24 cellular contexts compared by ENCODE assay signal in the genomic region with DNA sequence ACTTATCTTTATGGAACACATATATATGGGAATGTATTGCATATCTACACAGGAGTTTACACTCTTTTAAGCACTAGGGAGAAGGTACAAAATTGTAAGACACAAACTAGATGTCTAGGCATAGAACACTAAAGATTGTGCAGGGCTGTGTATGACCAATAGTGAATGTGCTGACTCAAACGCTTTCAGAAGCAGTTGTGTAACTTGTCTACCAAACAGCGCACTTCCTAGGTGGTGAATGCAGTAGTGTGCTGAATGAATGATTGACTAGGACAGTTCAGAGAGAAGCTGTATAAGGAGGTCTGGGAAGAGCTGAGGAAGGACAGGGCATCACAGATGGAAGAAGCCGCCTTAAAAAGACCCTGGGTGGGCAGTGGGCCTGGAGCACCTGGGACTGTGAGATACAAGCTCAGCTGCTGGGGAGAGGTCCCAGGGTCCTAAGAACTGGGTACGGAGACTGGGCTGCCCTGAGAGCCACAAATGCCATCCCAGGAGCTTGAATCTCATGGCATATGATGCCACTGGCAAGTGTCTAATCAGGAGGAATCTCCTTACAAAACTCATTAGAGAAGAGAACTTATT. TPM values are rescaled to one million over a fixed set of nuclear protein-coding genes. Genes with fewer than 3 reads are reported as not detected.
A peak's percentile ranks its signal among the peaks of the same experiment; 100 is the strongest.
DNase-seq lines count a peak whose midpoint lies in the region; ATAC-seq and TF ChIP-seq lines count a peak whose summit lies in the region.
"Had no signal": no experiment of that assay in that cellular context is flagged by ENCODE, and none has a peak within 500 bp of the region (broad histone marks: within the 10 kb centered on the region; RNA-seq: fewer than 3 reads in every experiment).

No MANE protein-coding gene starts in this region.

- in situ Hi-C loops in HAP-1 (cut with MboI; ENCODE audit: low sequenced_read_pairs), result no loop called here

- H3K23ac ChIP-seq in neuronal stem cell (ENCODE audit: low read depth, low read length, poor library complexity), result no peak overlapping the region

- H3K27me3 Mint-ChIP-seq in memory B cell, result no peaks in the 10 kb centered on the region
- H3K27me3 Mint-ChIP-seq: activated B cell treated with CpG ODN at 0.5 μM for 24 hours had no signal

- no peak for DNase-seq in left ventricle myocardium superior
- no peak for DNase-seq in Right ventricle myocardium inferior (ENCODE audit: missing footprints)
- peak; percentile 42 for DNase-seq in esophagus muscularis mucosa (ENCODE audit: extremely low spot score)
- DNase-seq in memory B cell (ENCODE audit: low spot score in 2 of 2), result no peak
- DNase-seq in upper lobe of right lung, result no peak
- no peak for DNase-seq in neuronal stem cell (ENCODE audit: low spot score)
- no peak for DNase-seq in HAP-1 (ENCODE audit: low spot score in 2 of 2)
- no peak for DNase-seq in effector memory CD4-positive, alpha-beta T cell
- DNase-seq: activated B cell treated with CpG ODN at 0.5 μM for 24 hours; activated CD4-positive, alpha-beta memory T cell treated with anti-CD3 and anti-CD28 coated beads for 36 hours; activated naive CD4-positive, alpha-beta T cell treated with Interleukin-2 at 50 U/mL for 16 hours; activated T-cell treated with anti-CD3 and anti-CD28 coated beads, Interleukin-2, amount 50 U/mL, for 1 hour; CD4-positive, CD25-positive, alpha-beta regulatory T cell; hippocampal formation; MM.1S; natural killer cell; NCI-H1694 treated with DMSO at 0.1 percent for 48 hours; posterior cingulate gyrus; stimulated activated CD4-positive, alpha-beta T cell treated with anti-CD3 and anti-CD28 coated beads, Interleukin-1b, Interleukin-23, amount 100 ng/mL, for 48 hours; T-helper 9 cell had no signal

- TF ChIP-seq POLR2A in esophagus muscularis mucosa (IDR thresholded peaks at IDR 0.05; ENCODE audit: low read depth), result no peak

- H2AK5ac ChIP-seq in neuronal stem cell (ENCODE audit: low read depth, low read length), result no peak overlapping the region

- TF ChIP-seq CTCF in esophagus muscularis mucosa (IDR thresholded peaks at IDR 0.05), result no peak
- TF ChIP-seq CTCF in upper lobe of right lung (IDR thresholded peaks at IDR 0.05), result no peak

- TF ChIP-seq EP300 in esophagus muscularis mucosa (IDR thresholded peaks at IDR 0.05), result no peak

- H2AFZ ChIP-seq in neuronal stem cell (ENCODE audit: low read length), result no peak overlapping the region

- no peak overlapping the region for H2BK120ac ChIP-seq in neuronal stem cell (ENCODE audit: low read depth, low read length)

- no peak overlapping the region for H3K4me2 ChIP-seq in neuronal stem cell (ENCODE audit: insufficient read depth, low read length, poor library complexity, severe bottlenecking)

- WGBS in esophagus muscularis mucosa, result 98% methylated on average over 3 of the region's 4 CpGs
- no CpG with 5 or more reads among the region's 4 CpGs for WGBS in neuronal stem cell (ENCODE audit: extremely low coverage in 2 of 2, insufficient read length in 2 of 2, insufficient replicate concordance in 1 of 2), 2 donors

- H3K4me1 Mint-ChIP-seq in memory B cell, result peaks cover 7% of the 10 kb centered on the region

- no peak overlapping the region for H3K4ac ChIP-seq in neuronal stem cell (ENCODE audit: low read length)

- H4K8ac ChIP-seq in neuronal stem cell (ENCODE audit: low read depth, low read length), result no peak overlapping the region

- H3K4me3 ChIP-seq in esophagus muscularis mucosa (no peak overlapping the region), upper lobe of right lung (no peak overlapping the region), neuronal stem cell (ENCODE audit: low read length in 2 of 2) (no peak overlapping the region), HAP-1 (no peak overlapping the region)
- no peak overlapping the region for H3K4me3 ChIP-seq in effector memory CD4-positive, alpha-beta T cell (ENCODE audit: insufficient read depth, low read depth, low read length, poor library complexity, severe bottlenecking)
- H3K4me3 ChIP-seq: coronary artery had no signal

- no peak overlapping the region for H3K9ac ChIP-seq in neuronal stem cell (ENCODE audit: low read depth, low read length, poor library complexity)

- H3K36me3 ChIP-seq in esophagus muscularis mucosa (no peaks in the 10 kb centered on the region), upper lobe of right lung (no peaks in the 10 kb centered on the region), neuronal stem cell (replicated peaks in 1 of 2; ENCODE audit: control insufficient read depth in 2 of 2, insufficient read depth in 2 of 2, low read length in 2 of 2) (no peaks in the 10 kb centered on the region), HAP-1 (replicated peaks) (no peaks in the 10 kb centered on the region)
- H3K36me3 ChIP-seq in effector memory CD4-positive, alpha-beta T cell (ENCODE audit: control insufficient read depth, insufficient read depth, low read length), result no peaks in the 10 kb centered on the region

- peak overlapping the region; percentile 8 for H3K27ac Mint-ChIP-seq in memory B cell
- H3K27ac Mint-ChIP-seq: activated B cell treated with CpG ODN at 0.5 μM for 24 hours; activated CD4-positive, alpha-beta memory T cell treated with anti-CD3 and anti-CD28 coated beads for 36 hours; natural killer cell had no signal

- H2BK5ac ChIP-seq in neuronal stem cell (ENCODE audit: low read length), result no peak overlapping the region

- H3K9me3 ChIP-seq in esophagus muscularis mucosa (no peaks in the 10 kb centered on the region), upper lobe of right lung (no peaks in the 10 kb centered on the region), neuronal stem cell (replicated peaks in 1 of 2; ENCODE audit: control insufficient read depth in 2 of 2, insufficient read depth in 1 of 2, low read depth in 1 of 2, low read length in 2 of 2) (no peaks in the 10 kb centered on the region), HAP-1 (no peaks in the 10 kb centered on the region)
- H3K9me3 ChIP-seq in effector memory CD4-positive, alpha-beta T cell (ENCODE audit: control insufficient read depth, low read length), result no peaks in the 10 kb centered on the region

- no peak overlapping the region for H3K14ac ChIP-seq in neuronal stem cell (ENCODE audit: low read length)

- peak; percentile 62 for ATAC-seq in left ventricle myocardium superior
- ATAC-seq in Right ventricle myocardium inferior, result no peak
- no peak for ATAC-seq in memory B cell (ENCODE audit: low read depth)
- peak; percentile 62 for ATAC-seq in upper lobe of right lung
- ATAC-seq: natural killer cell had no signal

- H3K4me1 ChIP-seq in esophagus muscularis mucosa, result peaks cover 0 to 6% (median 2%) of the 10 kb centered on the region in 4 donors
- peaks cover 9% of the 10 kb centered on the region for H3K4me1 ChIP-seq in upper lobe of right lung
- H3K4me1 ChIP-seq in neuronal stem cell (ENCODE audit: control insufficient read depth in 2 of 2, insufficient read depth in 1 of 2, low read depth in 1 of 2, low read length in 2 of 2), result peaks cover 0 to 7% of the 10 kb centered on the region in 2 donors
- no peaks in the 10 kb centered on the region for H3K4me1 ChIP-seq in HAP-1
- no peaks in the 10 kb centered on the region for H3K4me1 ChIP-seq in effector memory CD4-positive, alpha-beta T cell (ENCODE audit: control insufficient read depth, insufficient read depth, low read length, poor library complexity, severe bottlenecking)

- H3K27ac ChIP-seq in esophagus muscularis mucosa (replicated peaks in 1 of 4) (no peak overlapping the region), upper lobe of right lung (no peak overlapping the region), neuronal stem cell (replicated peaks; ENCODE audit: low read length) (no peak overlapping the region)
- no peak overlapping the region for H3K27ac ChIP-seq in effector memory CD4-positive, alpha-beta T cell (ENCODE audit: insufficient read depth, low read length, poor library complexity, severe bottlenecking)

- no peak overlapping the region for H4K91ac ChIP-seq in neuronal stem cell (ENCODE audit: low read depth, low read length, poor library complexity)

- H2BK15ac ChIP-seq in neuronal stem cell (ENCODE audit: low read length), result no peak overlapping the region

- no peak overlapping the region for H3K4me3 Mint-ChIP-seq in memory B cell
- H3K4me3 Mint-ChIP-seq: activated B cell treated with CpG ODN at 0.5 μM for 24 hours; activated CD4-positive, alpha-beta memory T cell treated with anti-CD3 and anti-CD28 coated beads for 36 hours; CD4-positive, CD25-positive, alpha-beta regulatory T cell; natural killer cell had no signal

- intact Hi-C loops in left ventricle myocardium superior (cut with micrococcal nuclease) (no loop called here), Right ventricle myocardium inferior (cut with DNase I) (no loop called here), esophagus muscularis mucosa (cut with DNase I) (no loop called here), upper lobe of right lung (cut with DNase I) (no loop called here)

- H3K9me3 Mint-ChIP-seq in memory B cell, result no peaks in the 10 kb centered on the region
- H3K9me3 Mint-ChIP-seq: activated B cell treated with CpG ODN at 0.5 μM for 24 hours; activated CD4-positive, alpha-beta memory T cell treated with anti-CD3 and anti-CD28 coated beads for 36 hours; natural killer cell had no signal

- H3K18ac ChIP-seq in neuronal stem cell (ENCODE audit: low read length), result no peak overlapping the region

- no peak overlapping the region for H2BK12ac ChIP-seq in neuronal stem cell (ENCODE audit: low read length)

- H3K27me3 ChIP-seq in esophagus muscularis mucosa (peaks cover 0 to 13% (median 0%) of the 10 kb centered on the region in 4 donors), upper lobe of right lung (no peaks in the 10 kb centered on the region), neuronal stem cell (ENCODE audit: control insufficient read depth in 3 of 3, insufficient read depth in 3 of 3, low read depth in 1 of 3, low read length in 3 of 3) (peaks cover 0 to 5% (median 0%) of the 10 kb centered on the region in 3 experiments), HAP-1 (ENCODE audit: low read depth) (no peaks in the 10 kb centered on the region)
- no peaks in the 10 kb centered on the region for H3K27me3 ChIP-seq in effector memory CD4-positive, alpha-beta T cell (replicated peaks; ENCODE audit: control insufficient read depth, insufficient read depth, low read length, poor library complexity, severe bottlenecking)

- no peaks in the 10 kb centered on the region for H3K79me1 ChIP-seq in neuronal stem cell (ENCODE audit: low read depth, low read length)

- H3K36me3 Mint-ChIP-seq in memory B cell, result no peaks in the 10 kb centered on the region
- H3K36me3 Mint-ChIP-seq: activated CD4-positive, alpha-beta memory T cell treated with anti-CD3 and anti-CD28 coated beads for 36 hours; CD4-positive, CD25-positive, alpha-beta regulatory T cell; natural killer cell had no signal

RNA-seq across cellular contexts. Expression of gene CLRN3, which starts 14.2 kb away (rescaled TPM):
- total RNA-seq in left ventricle myocardium superior (not detected), Right ventricle myocardium inferior (not detected), esophagus muscularis mucosa (not detected), upper lobe of right lung (not detected)
- not detected for polyA plus RNA-seq in neuronal stem cell (2013, experiment 1 of 2)
- not detected for polyA plus RNA-seq in neuronal stem cell (2013, experiment 2 of 2)
- total RNA-seq: activated B cell treated with CpG ODN at 0.5 μM for 24 hours; activated CD4-positive, alpha-beta memory T cell treated with anti-CD3 and anti-CD28 coated beads for 36 hours; CD4-positive, CD25-positive, alpha-beta regulatory T cell; G401; natural killer cell; temporal lobe had no signal
- polyA plus RNA-seq: AG04450; CD4-positive, CD25-positive, alpha-beta regulatory T cell had no signal

RNA-seq across cellular contexts. Expression of gene PTPRE, which starts 28.3 kb away (rescaled TPM):
- 15.1 TPM for total RNA-seq in left ventricle myocardium superior
- total RNA-seq in Right ventricle myocardium inferior, result 17.4 TPM
- total RNA-seq in esophagus muscularis mucosa, result 10 to 100 TPM in 2 of 4 donors, 1 to 10 TPM in 2; 8.7 to 22.4 (median 13.3) TPM
- total RNA-seq in upper lobe of right lung, result 70.6 TPM
- 0.52 TPM for polyA plus RNA-seq in neuronal stem cell (2013, experiment 1 of 2)
- polyA plus RNA-seq in neuronal stem cell (2013, experiment 2 of 2), result 1.0 TPM
- total RNA-seq: G401 had no signal

Comparison
In these comparisons a context has a peak if more than half of its experiments do, and no peak if none do; other contexts are left out.
1. ATAC-seq: peak in left ventricle myocardium superior (single experiment) and upper lobe of right lung (single experiment); none in Right ventricle myocardium inferior (single experiment) and memory B cell (single experiment).